In genomic region chrX:2631743-2632532, GRCh38 we compare ENCODE assay signal across 16 cellular contexts. TPM values are rescaled to one million over a fixed set of nuclear protein-coding genes. Genes with fewer than 3 reads are reported as not detected.
DNase-seq lines count a peak whose midpoint lies in the region; ATAC-seq, FAIRE-seq and TF ChIP-seq lines count a peak whose summit lies in the region.
"Had no signal": no experiment of that assay in that cellular context is flagged by ENCODE, and none has a peak within 500 bp of the region (broad histone marks: within the 10 kb centered on the region; RNA-seq: fewer than 3 reads in every experiment).

No MANE protein-coding gene starts in this region.

- H3K4me1 Mint-ChIP-seq in activated CD8-positive, alpha-beta memory T cell treated with anti-CD3 and anti-CD28 coated beads, Interleukin-2, amount 10 ng/mL, durations not matched to agents 7 days and 5 days: peaks cover 56% of the 10 kb centered on the region
- H3K4me1 Mint-ChIP-seq in astrocyte (ENCODE audit: low read depth, unreplicated experiment): no peaks in the 10 kb centered on the region

- no peak overlapping the region for H3K4me3 Mint-ChIP-seq in activated CD8-positive, alpha-beta memory T cell treated with anti-CD3 and anti-CD28 coated beads, Interleukin-2, amount 10 ng/mL, durations not matched to agents 7 days and 5 days
- no peak overlapping the region for H3K4me3 Mint-ChIP-seq in astrocyte (ENCODE audit: unreplicated experiment)

- no peaks in the 10 kb centered on the region for H3K27me3 Mint-ChIP-seq in activated CD8-positive, alpha-beta memory T cell treated with anti-CD3 and anti-CD28 coated beads, Interleukin-2, amount 10 ng/mL, durations not matched to agents 7 days and 5 days
- H3K27me3 Mint-ChIP-seq in astrocyte (ENCODE audit: low read depth, unreplicated experiment): no peaks in the 10 kb centered on the region
- H3K27me3 Mint-ChIP-seq: progenitor cell of endocrine pancreas had no signal

- H2AFZ ChIP-seq in MM.1S (ENCODE audit: low read length) (peak overlapping the region; percentile 43; the same call in 1 of the 2 replicates), astrocyte (ENCODE audit: low read depth, low read length) (no peak overlapping the region)

- no peaks in the 10 kb centered on the region for H3K27me3 ChIP-seq in MM.1S (replicated peaks; ENCODE audit: insufficient read depth, low read length)
- H3K27me3 ChIP-seq in astrocyte (ENCODE audit: insufficient read depth, low read length): no peaks in the 10 kb centered on the region
- H3K27me3 ChIP-seq in skeletal muscle tissue (ENCODE audit: control insufficient read depth in 3 of 3, insufficient read depth in 3 of 3, low read length in 3 of 3): no peaks in the 10 kb centered on the region
- peaks cover 0 to 41% (median 6%) of the 10 kb centered on the region in 45 donors for H3K27me3 ChIP-seq in dorsolateral prefrontal cortex

- H3K79me2 ChIP-seq in MM.1S (ENCODE audit: low read length) (no peaks in the 10 kb centered on the region), astrocyte (ENCODE audit: insufficient read depth, low read length) (no peaks in the 10 kb centered on the region)

- no peaks in the 10 kb centered on the region for H3K4me1 ChIP-seq in MM.1S (ENCODE audit: low read length)
- H3K4me1 ChIP-seq in astrocyte (ENCODE audit: insufficient read depth, low read length): no peaks in the 10 kb centered on the region
- H3K4me1 ChIP-seq in skeletal muscle tissue (ENCODE audit: control insufficient read depth in 3 of 3, insufficient read depth in 3 of 3, low read length in 3 of 3): no peaks in the 10 kb centered on the region

- H3K9me2 ChIP-seq in MM.1S (replicated peaks; ENCODE audit: insufficient read depth, low read length): no peaks in the 10 kb centered on the region

- peak overlapping the region; percentile 93 for H3K27ac Mint-ChIP-seq in activated CD8-positive, alpha-beta memory T cell treated with anti-CD3 and anti-CD28 coated beads, Interleukin-2, amount 10 ng/mL, durations not matched to agents 7 days and 5 days
- H3K27ac Mint-ChIP-seq in astrocyte (ENCODE audit: unreplicated experiment): peak overlapping the region; percentile 5
- H3K27ac Mint-ChIP-seq: progenitor cell of endocrine pancreas had no signal

- H3K36me3 Mint-ChIP-seq in activated CD8-positive, alpha-beta memory T cell treated with anti-CD3 and anti-CD28 coated beads, Interleukin-2, amount 10 ng/mL, durations not matched to agents 7 days and 5 days: peaks cover 65% of the 10 kb centered on the region
- H3K36me3 Mint-ChIP-seq in astrocyte (ENCODE audit: low read depth, unreplicated experiment): peaks cover 50% of the 10 kb centered on the region

- H3K9ac ChIP-seq in MM.1S (ENCODE audit: low read length) (no peak overlapping the region), astrocyte (ENCODE audit: low read length) (no peak overlapping the region), skeletal muscle tissue (ENCODE audit: low read depth in 1 of 3, low read length in 3 of 3) (no peak overlapping the region)

- H3K9me3 ChIP-seq in MM.1S (replicated peaks; ENCODE audit: insufficient read depth, low read length) (no peaks in the 10 kb centered on the region), astrocyte (ENCODE audit: insufficient read depth, low read depth, low read length) (no peaks in the 10 kb centered on the region), skeletal muscle tissue (ENCODE audit: control insufficient read depth in 3 of 3, low read length in 3 of 3) (peaks cover 0 to 9% (median 0%) of the 10 kb centered on the region in 3 donors)

- no peaks in the 10 kb centered on the region for H3F3A ChIP-seq in MM.1S (ENCODE audit: insufficient read depth, low read length)

- H3K4me3 ChIP-seq in MM.1S (ENCODE audit: low read length) (no peak overlapping the region), astrocyte (ENCODE audit: insufficient read depth, low read depth, low read length) (no peak overlapping the region), skeletal muscle tissue (ENCODE audit: low read length in 3 of 3) (no peak overlapping the region), dorsolateral prefrontal cortex (no peak overlapping the region)

- intact Hi-C loops in dorsolateral prefrontal cortex (cut with DNase I): no loop called here

- no peak for ATAC-seq in activated CD8-positive, alpha-beta memory T cell treated with anti-CD3 and anti-CD28 coated beads, Interleukin-2, amount 10 ng/mL, durations not matched to agents 7 days and 5 days
- no peak for ATAC-seq in GM21526 (IDR thresholded peaks at IDR 0.05; ENCODE audit: low FRiP score, unreplicated experiment)
- no peak for ATAC-seq in HG02798 (IDR thresholded peaks at IDR 0.05; ENCODE audit: poor library complexity, unreplicated experiment)

- DNase-seq in activated CD8-positive, alpha-beta memory T cell treated with anti-CD3 and anti-CD28 coated beads, Interleukin-2, amount 10 ng/mL, durations not matched to agents 7 days and 5 days: no peak
- no peak for DNase-seq in activated CD8-positive, alpha-beta memory T cell treated with anti-CD3 and anti-CD28 coated beads, Interleukin-2, amount 50 U/mL, for 48 hours
- DNase-seq in MM.1S: no peak
- DNase-seq in astrocyte (ENCODE audit: low read depth): no peak
- DNase-seq in dorsolateral prefrontal cortex: no peak
- DNase-seq: amygdala, DMS53, mesenchymal stem cell, NCI-H2227 treated with DMSO at 0.1 percent for 48 hours, T-helper 9 cell had no signal

- TF ChIP-seq CTCF in MM.1S (IDR thresholded peaks at IDR 0.05; ENCODE audit: low read length): no peak
- TF ChIP-seq CTCF in astrocyte (IDR thresholded peaks at IDR 0.05; ENCODE audit: insufficient read depth, low read depth, low read length): no peak
- no peak for TF ChIP-seq CTCF in dorsolateral prefrontal cortex (IDR thresholded peaks at IDR 0.05 in 54 of 56, conservative IDR thresholded peaks at IDR 0.05 in 2 of 56; ENCODE audit: low read depth in 1 of 56, partially characterized antibody in 56 of 56)

- peaks cover 38% of the 10 kb centered on the region for H3K9me3 Mint-ChIP-seq in activated CD8-positive, alpha-beta memory T cell treated with anti-CD3 and anti-CD28 coated beads, Interleukin-2, amount 10 ng/mL, durations not matched to agents 7 days and 5 days (ENCODE audit: low read depth)
- peaks cover 17% of the 10 kb centered on the region for H3K9me3 Mint-ChIP-seq in astrocyte (ENCODE audit: unreplicated experiment)

- H3K27ac ChIP-seq in MM.1S (ENCODE audit: low read length) (no peak overlapping the region), astrocyte (ENCODE audit: low read depth, low read length) (no peak overlapping the region), skeletal muscle tissue (ENCODE audit: low read depth, low read length) (peak overlapping the region; percentile 14), dorsolateral prefrontal cortex (no peak overlapping the region)
- H3K27ac ChIP-seq: RWPE1 had no signal

- H3K36me3 ChIP-seq in MM.1S (replicated peaks; ENCODE audit: insufficient read depth, low read length) (0 out of 2 replicates have a peak, but pooled peaks cover 3% of the 10 kb centered on the region), astrocyte (ENCODE audit: insufficient read depth, low read length) (no peaks in the 10 kb centered on the region), skeletal muscle tissue (ENCODE audit: control insufficient read depth in 3 of 3, insufficient read depth in 3 of 3, low read length in 3 of 3) (peaks cover 6 to 11% (median 6%) of the 10 kb centered on the region in 3 donors)

- no peak overlapping the region for H3K4me2 ChIP-seq in MM.1S (ENCODE audit: low read depth, low read length)
- H3K4me2 ChIP-seq in astrocyte (ENCODE audit: low read length): no peak overlapping the region

- CTCF ChIA-PET in activated CD8-positive, alpha-beta memory T cell treated with anti-CD3 and anti-CD28 coated beads, Interleukin-2, amount 10 ng/mL, durations not matched to agents 7 days and 5 days (lab: Charles Lee): no interaction called here

- H4K20me1 ChIP-seq in MM.1S (ENCODE audit: insufficient read depth, low read length): no peaks in the 10 kb centered on the region
- peaks cover 4% of the 10 kb centered on the region for H4K20me1 ChIP-seq in astrocyte (ENCODE audit: insufficient read depth, low read length)

- FAIRE-seq in astrocyte (lab: Jason Lieb, UNC): no peak
- FAIRE-seq: urothelium cell line had no signal

RNA-seq across cellular contexts. Expression of gene CD99, which starts 59.2 kb away (rescaled TPM):
- 100 to 1,000 TPM; 259 to 286 TPM for total RNA-seq in activated CD8-positive, alpha-beta memory T cell treated with anti-CD3 and anti-CD28 coated beads, Interleukin-2, amount 10 ng/mL, durations not matched to agents 7 days and 5 days
- total RNA-seq in astrocyte: 436 and 448 TPM in 2 replicates
- total RNA-seq in skeletal muscle tissue: 122 TPM
- total RNA-seq in dorsolateral prefrontal cortex: 100 to 1,000 TPM in 18 of 120 experiments, 10 to 100 TPM in 102; 27.0 to 172 (median 63.6) TPM
